In genomic region chr12:19683178-19683927, GRCh38 we compare ENCODE assay signal across 13 cellular contexts.
A peak's percentile ranks its signal among the peaks of the same experiment; 100 is the strongest.
DNase-seq lines count a peak whose midpoint lies in the region; ATAC-seq, FAIRE-seq and TF ChIP-seq lines count a peak whose summit lies in the region.
"Had no signal": no experiment of that assay in that cellular context is flagged by ENCODE, and none has a peak within 500 bp of the region (broad histone marks: within the 10 kb centered on the region; RNA-seq: fewer than 3 reads in every experiment).

No MANE protein-coding gene starts in this region.

- H4K20me1 ChIP-seq in DND-41 (ENCODE audit: insufficient read depth, low read length) (no peaks in the 10 kb centered on the region), OCI-LY7 (ENCODE audit: insufficient read depth, low read length) (no peaks in the 10 kb centered on the region)

- no TSS peak for BruUV-seq in OCI-LY7 (replicated peaks; lab: Mats Ljungman, UMichigan)

- CTCF ChIA-PET in OCI-LY7 (lab: Charles Lee; ENCODE audit: unreplicated experiment): no interaction called here

- POLR2A ChIA-PET in OCI-LY7 (lab: Charles Lee): interaction anchor here (0.9 kb wide), 1 partner anchor 19 kb away, joined by 4 read pairs; no protein-coding TSS in a partner anchor

- no peaks in the 10 kb centered on the region for H3K27me3 ChIP-seq in DND-41 (ENCODE audit: insufficient read depth, low read length, poor library complexity)
- H3K27me3 ChIP-seq: adrenal gland, thyroid gland had no signal

- H3K36me3 ChIP-seq in DND-41 (ENCODE audit: insufficient read depth, low read length) (no peaks in the 10 kb centered on the region), OCI-LY7 (ENCODE audit: insufficient read depth, low read length) (no peaks in the 10 kb centered on the region)
- H3K36me3 ChIP-seq: adrenal gland, thyroid gland had no signal

- H3K4me3 Mint-ChIP-seq in activated T-helper 2 cell treated with anti-CD3 and anti-CD28 coated beads, Interferon-gamma antibody, Interleukin-2, Interleukin-4, amounts not matched to agents 10 μg/mL and 5 μg/mL and 100 μg/mL, durations not matched to agents 14 hours and 24 hours and 36 hours (ENCODE audit: low read depth): no peak overlapping the region
- H3K4me3 Mint-ChIP-seq: T-helper 2 cell treated with Interferon-gamma antibody and Interleukin-4, amounts not matched to agents 5 μg/mL and 100 μg/mL, for 36 hours had no signal

- H3K27me3 Mint-ChIP-seq in activated T-helper 2 cell treated with anti-CD3 and anti-CD28 coated beads, Interferon-gamma antibody, Interleukin-2, Interleukin-4, amounts not matched to agents 10 μg/mL and 5 μg/mL and 100 μg/mL, durations not matched to agents 14 hours and 24 hours and 36 hours (ENCODE audit: low read depth): peaks cover 4% of the 10 kb centered on the region

- H3K79me2 ChIP-seq in DND-41 (ENCODE audit: insufficient read depth, low read length): no peaks in the 10 kb centered on the region
- no peaks in the 10 kb centered on the region for H3K79me2 ChIP-seq in OCI-LY7 (ENCODE audit: insufficient read depth, low read depth, low read length)

- H3K9me3 Mint-ChIP-seq in activated T-helper 2 cell treated with anti-CD3 and anti-CD28 coated beads, Interferon-gamma antibody, Interleukin-2, Interleukin-4, amounts not matched to agents 10 μg/mL and 5 μg/mL and 100 μg/mL, durations not matched to agents 14 hours and 24 hours and 36 hours: peaks cover 17% of the 10 kb centered on the region

- no peak overlapping the region for H3K27ac Mint-ChIP-seq in activated T-helper 2 cell treated with anti-CD3 and anti-CD28 coated beads, Interferon-gamma antibody, Interleukin-2, Interleukin-4, amounts not matched to agents 10 μg/mL and 5 μg/mL and 100 μg/mL, durations not matched to agents 14 hours and 24 hours and 36 hours
- H3K27ac Mint-ChIP-seq: T-helper 2 cell treated with Interferon-gamma antibody and Interleukin-4, amounts not matched to agents 5 μg/mL and 100 μg/mL, for 36 hours had no signal

- peaks cover 14% of the 10 kb centered on the region for H3K36me3 Mint-ChIP-seq in activated T-helper 2 cell treated with anti-CD3 and anti-CD28 coated beads, Interferon-gamma antibody, Interleukin-2, Interleukin-4, amounts not matched to agents 10 μg/mL and 5 μg/mL and 100 μg/mL, durations not matched to agents 14 hours and 24 hours and 36 hours (ENCODE audit: low read depth)

- H3K9ac ChIP-seq in DND-41 (ENCODE audit: low read depth, low read length): no peak overlapping the region

- DNase-seq in DND-41 (no peak), RCC 7860 (ENCODE audit: low spot score) (peak; percentile 14), epithelial cell of esophagus (ENCODE audit: low read depth) (peak; percentile 47), pulmonary artery endothelial cell (ENCODE audit: low read depth, low spot score) (peak; percentile 97), OCI-LY7 (ENCODE audit: low spot score) (no peak), NCI-H146 (lab: John Stamatoyannopoulos, UW) (no peak), NCI-H69 (lab: John Stamatoyannopoulos, UW) (no peak)
- no peak for DNase-seq in activated T-helper 2 cell treated with anti-CD3 and anti-CD28 coated beads, Interferon-gamma antibody, Interleukin-2, Interleukin-4, amounts not matched to agents 10 μg/mL and 5 μg/mL and 100 μg/mL, durations not matched to agents 14 hours and 24 hours and 36 hours (ENCODE audit: low spot score)
- DNase-seq: adrenal gland, NCI-H1694, thyroid gland had no signal

- TF ChIP-seq CTCF in DND-41 (IDR thresholded peaks at IDR 0.05; ENCODE audit: borderline replicate concordance, extremely low read depth, low read length, poor library complexity, severe bottlenecking): no peak
- TF ChIP-seq CTCF in epithelial cell of esophagus (IDR thresholded peaks at IDR 0.05; ENCODE audit: insufficient read depth, low read depth, low read length, missing control alignments): no peak
- TF ChIP-seq CTCF in OCI-LY7 (conservative IDR thresholded peaks at IDR 0.05; ENCODE audit: low read length): no peak

- no peaks in the 10 kb centered on the region for H3K9me3 ChIP-seq in DND-41 (ENCODE audit: insufficient read depth, low read length, severe bottlenecking)
- no peaks in the 10 kb centered on the region for H3K9me3 ChIP-seq in OCI-LY7 (ENCODE audit: low read length)
- H3K9me3 ChIP-seq: adrenal gland, thyroid gland had no signal

- H3K4me3 ChIP-seq in DND-41 (ENCODE audit: low read depth in 1 of 2, low read length in 2 of 2) (no peak overlapping the region), epithelial cell of esophagus (ENCODE audit: low read length) (no peak overlapping the region), OCI-LY7 (ENCODE audit: low read depth, low read length, poor library complexity, severe bottlenecking) (no peak overlapping the region)
- H3K4me3 ChIP-seq: adrenal gland, lung, thyroid gland had no signal

- no peak for ATAC-seq in DND-41 (ENCODE audit: insufficient read depth, low read depth)

- intact Hi-C loops in OCI-LY7 (cut with micrococcal nuclease; ENCODE audit: unreplicated experiment): no loop called here
- intact Hi-C loops in activated T-helper 2 cell treated with anti-CD3 and anti-CD28 coated beads, Interferon-gamma antibody, Interleukin-2, Interleukin-4, amounts not matched to agents 10 μg/mL and 5 μg/mL and 100 μg/mL, durations not matched to agents 14 hours and 24 hours and 36 hours (cut with micrococcal nuclease): no loop called here

- H3K9me2 ChIP-seq in OCI-LY7 (ENCODE audit: insufficient read depth, low read length): no peaks in the 10 kb centered on the region

- H3K27ac ChIP-seq in DND-41 (ENCODE audit: low read length) (no peak overlapping the region; the same call in 1 of the 2 replicates), OCI-LY7 (ENCODE audit: low read depth, low read length, poor library complexity, severe bottlenecking) (no peak overlapping the region)
- H3K27ac ChIP-seq: thyroid gland had no signal

- FAIRE-seq in RCC 7860 (lab: Jason Lieb, UNC): no peak

- H2AFZ ChIP-seq in DND-41 (ENCODE audit: low read depth, low read length) (peak overlapping the region; percentile 51; the same call in 1 of the 2 replicates), OCI-LY7 (ENCODE audit: low read length) (no peak overlapping the region)

- H3K4me1 ChIP-seq in DND-41 (ENCODE audit: insufficient read depth, low read length): peaks cover 45% of the 10 kb centered on the region
- no peaks in the 10 kb centered on the region for H3K4me1 ChIP-seq in OCI-LY7 (ENCODE audit: insufficient read depth, low read length, poor library complexity, severe bottlenecking)
- H3K4me1 ChIP-seq: adrenal gland, thyroid gland had no signal

- H3K4me2 ChIP-seq in DND-41 (ENCODE audit: insufficient read depth, low read length) (no peak overlapping the region), OCI-LY7 (ENCODE audit: low read length) (no peak overlapping the region)

- H3K4me1 Mint-ChIP-seq in activated T-helper 2 cell treated with anti-CD3 and anti-CD28 coated beads, Interferon-gamma antibody, Interleukin-2, Interleukin-4, amounts not matched to agents 10 μg/mL and 5 μg/mL and 100 μg/mL, durations not matched to agents 14 hours and 24 hours and 36 hours (ENCODE audit: low read depth): peaks cover 39% of the 10 kb centered on the region

Comparison
In these comparisons a context has a peak if more than half of its experiments do, and no peak if none do; other contexts are left out.
1. DNase-seq: peak in RCC 7860 (single experiment), epithelial cell of esophagus (single experiment) and pulmonary artery endothelial cell (single experiment); none in DND-41 (single experiment), OCI-LY7 (single experiment), NCI-H146 (single experiment), activated T-helper 2 cell treated with anti-CD3 and anti-CD28 coated beads, Interferon-gamma antibody, Interleukin-2, Interleukin-4, amounts not matched to agents 10 μg/mL and 5 μg/mL and 100 μg/mL, durations not matched to agents 14 hours and 24 hours and 36 hours (single experiment) and NCI-H69 (single experiment).